Comparison of ENCODE assay signal across 9 cellular contexts in the genomic region with DNA sequence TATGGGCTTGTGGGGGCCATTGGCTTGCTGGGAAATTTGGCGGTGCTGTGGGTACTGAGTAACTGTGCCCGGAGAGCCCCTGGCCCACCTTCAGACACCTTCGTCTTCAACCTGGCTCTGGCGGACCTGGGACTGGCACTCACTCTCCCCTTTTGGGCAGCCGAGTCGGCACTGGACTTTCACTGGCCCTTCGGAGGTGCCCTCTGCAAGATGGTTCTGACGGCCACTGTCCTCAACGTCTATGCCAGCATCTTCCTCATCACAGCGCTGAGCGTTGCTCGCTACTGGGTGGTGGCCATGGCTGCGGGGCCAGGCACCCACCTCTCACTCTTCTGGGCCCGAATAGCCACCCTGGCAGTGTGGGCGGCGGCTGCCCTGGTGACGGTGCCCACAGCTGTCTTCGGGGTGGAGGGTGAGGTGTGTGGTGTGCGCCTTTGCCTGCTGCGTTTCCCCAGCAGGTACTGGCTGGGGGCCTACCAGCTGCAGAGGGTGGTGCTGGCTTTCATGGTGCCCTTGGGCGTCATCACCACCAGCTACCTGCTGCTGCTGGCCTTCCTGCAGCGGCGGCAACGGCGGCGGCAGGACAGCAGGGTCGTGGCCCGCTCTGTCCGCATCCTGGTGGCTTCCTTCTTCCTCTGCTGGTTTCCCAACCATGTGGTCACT. TPM values are rescaled to one million over a fixed set of nuclear protein-coding genes. Genes with fewer than 3 reads are reported as not detected.
DNase-seq lines count a peak whose midpoint lies in the region; ATAC-seq, FAIRE-seq and TF ChIP-seq lines count a peak whose summit lies in the region.
"Had no signal": no experiment of that assay in that cellular context is flagged by ENCODE, and none has a peak within 500 bp of the region (broad histone marks: within the 10 kb centered on the region; RNA-seq: fewer than 3 reads in every experiment).

No MANE protein-coding gene starts in this region.

- no peak for DNase-seq in AG04450 (ENCODE audit: low read depth, low spot score)
- DNase-seq in HFFc6: no peak
- no peak for DNase-seq in GM12878 (ENCODE audit: low read depth, low spot score)
- DNase-seq in naive B cell: no peak
- DNase-seq in activated gamma-delta T cell (lab: John Stamatoyannopoulos, UW): no peak
- no peak for DNase-seq in AML-193 (lab: John Stamatoyannopoulos, UW)
- no peak for DNase-seq in tibial nerve (ENCODE audit: low spot score in 2 of 2)
- DNase-seq: NCI-H1048 had no signal

- H3K9me3 Mint-ChIP-seq in HFFc6 (no peaks in the 10 kb centered on the region), naive B cell (no peaks in the 10 kb centered on the region)

- SMC1A ChIA-PET in GM12878 (lab: Charles Lee; ENCODE audit: uncharacterized antibody, unreplicated experiment): interaction anchor here (0.9 to 5.7 kb wide), 7 partner anchors 11 to 125 kb away, joined by 4 to 229 read pairs (median 69); a partner anchor contains a TSS

- 89% methylated on average over 29 of the region's 29 CpGs for WGBS in GM12878 (ENCODE audit: insufficient coverage, insufficient replicate concordance, low lambda C conversion rate, missing lambda C conversion rate)
- WGBS in tibial nerve, 2 donors: 79% methylated on average over 17 to 27 of the region's 29 CpGs

- no peak for FAIRE-seq in GM12878 (lab: Jason Lieb, UNC)

- ATAC-seq in GM12878 (no peak), naive B cell (ENCODE audit: low read depth in 2 of 2) (no peak), HG02610 (IDR thresholded peaks at IDR 0.05; ENCODE audit: unreplicated experiment) (no peak)

- H3K27me3 ChIP-seq in AG04450 (ENCODE audit: control insufficient read depth, insufficient read depth, low read length): no peaks in the 10 kb centered on the region
- H3K27me3 ChIP-seq in GM12878 (replicated peaks in 1 of 2; ENCODE audit: control insufficient read depth in 2 of 2, insufficient read depth in 2 of 2, low read length in 1 of 2): no peaks in the 10 kb centered on the region
- H3K27me3 ChIP-seq in tibial nerve: no peaks in the 10 kb centered on the region

- H3K36me3 Mint-ChIP-seq in HFFc6 (ENCODE audit: low read depth) (0 out of 2 replicates have a peak, but pooled peaks cover 10% of the 10 kb centered on the region), naive B cell (no peaks in the 10 kb centered on the region)

- no peaks in the 10 kb centered on the region; a peak in 3 of 4 replicates for H3K36me3 ChIP-seq in GM12878 (ENCODE audit: control insufficient read depth in 2 of 2, insufficient read depth in 2 of 2, low read length in 1 of 2)
- peaks cover 0 to 14% (median 0%) of the 10 kb centered on the region in 3 donors for H3K36me3 ChIP-seq in tibial nerve

- H2AFZ ChIP-seq in GM12878 (ENCODE audit: control insufficient read depth, low read depth, low read length): no peak overlapping the region

- H3K9ac ChIP-seq in GM12878 (ENCODE audit: control insufficient read depth, insufficient read depth, low read length): no peak overlapping the region

- peak overlapping the region; percentile 61 for H3K27ac ChIP-seq in AG04450 (ENCODE audit: low read depth, low read length)
- H3K27ac ChIP-seq in GM12878 (ENCODE audit: control insufficient read depth, insufficient read depth): no peak overlapping the region
- peak overlapping the region in 2 of 4 donors; percentile 64 to 81 for H3K27ac ChIP-seq in tibial nerve

- no peak overlapping the region for H3K4me3 ChIP-seq in AG04450 (ENCODE audit: low read depth, low read length)
- H3K4me3 ChIP-seq in GM12878: no peak overlapping the region
- H3K4me3 ChIP-seq in tibial nerve: no peak overlapping the region

- H3K4me3 Mint-ChIP-seq in HFFc6: peak overlapping the region; percentile 23; the same call in 1 of the 2 replicates
- peak overlapping the region in 2 of 8 donors; percentile 9 to 32 for H3K4me3 Mint-ChIP-seq in naive B cell

- RAD21 ChIA-PET in GM12878 (lab: Charles Lee; ENCODE audit: unreplicated experiment): interaction anchor here (1.1 to 6.3 kb wide), 4 partner anchors 8 to 174 kb away, joined by 3 to 214 read pairs (median 4); a partner anchor contains a TSS

- CTCF ChIA-PET in AG04450 (lab: Charles Lee) (interaction anchor here (1.8 kb wide), 1 partner anchor 48 kb away, joined by 6 read pairs; no protein-coding TSS in a partner anchor), GM12878 (lab: Yijun Ruan, JAX) (interaction anchor here (0.8 to 5.7 kb wide), 8 partner anchors 16 to 123 kb away, joined by 3 to 227 read pairs (median 34); a partner anchor contains a TSS)

- no peaks in the 10 kb centered on the region for H4K20me1 ChIP-seq in GM12878 (ENCODE audit: control insufficient read depth, insufficient read depth)

- no peak overlapping the region for H3K4me2 ChIP-seq in GM12878 (ENCODE audit: control insufficient read depth, insufficient read depth)

- TF ChIP-seq CTCF in AG04450 (IDR thresholded peaks at IDR 0.05; ENCODE audit: low read depth, low read length) (no peak), HFFc6 (IDR thresholded peaks at IDR 0.05) (no peak), GM12878 (IDR thresholded peaks at IDR 0.05 in 2 of 3, conservative IDR thresholded peaks at IDR 0.05 in 1 of 3; ENCODE audit: control insufficient read depth in 2 of 3, extremely low read depth in 1 of 3, insufficient read depth in 1 of 3, low read depth in 3 of 3, low read length in 3 of 3) (no peak), tibial nerve (IDR thresholded peaks at IDR 0.05) (no peak)

- H3K4me1 Mint-ChIP-seq in HFFc6 (ENCODE audit: low read depth) (peaks cover 35% of the 10 kb centered on the region), naive B cell (peaks cover 59 to 85% (median 76%) of the 10 kb centered on the region in 3 donors)

- no TSS peak for BruUV-seq in GM12878 (replicated peaks; lab: Mats Ljungman, UMichigan)

- TF ChIP-seq EP300 in GM12878 (IDR thresholded peaks at IDR 0.05; ENCODE audit: borderline replicate concordance in 1 of 2, control insufficient read depth in 1 of 2, low read depth in 2 of 2, low read length in 2 of 2) (no peak), tibial nerve (IDR thresholded peaks at IDR 0.05) (no peak)

- intact Hi-C loops in GM12878 (cut with micrococcal nuclease; ENCODE audit: unreplicated experiment): no loop called here

- peak; percentile 61; the same call in 1 of the 2 replicates for TF ChIP-seq POLR2A in GM12878 (IDR thresholded peaks at IDR 0.05; ENCODE audit: low read depth, low read length)
- no peak for TF ChIP-seq POLR2A in tibial nerve (IDR thresholded peaks at IDR 0.05)

- H3K9me3 ChIP-seq in AG04450 (ENCODE audit: control insufficient read depth, insufficient read depth, low read length) (no peaks in the 10 kb centered on the region), GM12878 (replicated peaks; ENCODE audit: control insufficient read depth, insufficient read depth, low read length) (no peaks in the 10 kb centered on the region), tibial nerve (no peaks in the 10 kb centered on the region)

- POLR2A ChIA-PET in AG04450 (lab: Yijun Ruan, JAX): no interaction called here
- POLR2A ChIA-PET in GM12878 (lab: Charles Lee): interaction anchor here (4.5 to 10.8 kb wide), 2 partner anchors 8 to 36 kb away, joined by 28 to 273 read pairs; a partner anchor contains a TSS

- H3K79me2 ChIP-seq in GM12878 (ENCODE audit: control insufficient read depth, insufficient read depth, low read length): no peaks in the 10 kb centered on the region

- H3K4me1 ChIP-seq in GM12878 (ENCODE audit: control insufficient read depth, insufficient read depth, low read length) (peaks cover 66% of the 10 kb centered on the region), tibial nerve (peaks cover 0 to 73% (median 43%) of the 10 kb centered on the region in 4 donors)

- no peak for TF ChIP-seq RAD21 in GM12878 (IDR thresholded peaks at IDR 0.05; ENCODE audit: insufficient read depth, low read depth, low read length)

- H3K27me3 Mint-ChIP-seq in HFFc6 (ENCODE audit: insufficient read depth) (peaks cover 14% of the 10 kb centered on the region), naive B cell (no peaks in the 10 kb centered on the region)

- in situ Hi-C loops in GM12878 (cut with MboI): no loop called here

- peak overlapping the region; percentile 84 for H3K27ac Mint-ChIP-seq in HFFc6
- peak overlapping the region in 5 of 6 donors; percentile 49 to 91 (median 79) for H3K27ac Mint-ChIP-seq in naive B cell

RNA-seq across cellular contexts. Expression of a gene that starts 0.5 kb away (rescaled TPM):
- polyA plus RNA-seq in AG04450 (2011; rRNA removed): not detected in 2 replicates
- not detected in 2 replicates for polyA minus RNA-seq in AG04450 (2011; rRNA and poly(A)+ RNA removed)
- not detected for total RNA-seq in HFFc6 (2021; fragmentation: NEBNext Ultra II Directional; extraction: Animal tissue kit (Norgen Biotek cat#: 25700))
- 0.56 TPM in 1 of 2 replicates, not detected in the other for total RNA-seq in GM12878 (2013; cell fraction: nucleolus; rRNA removed)
- 0.40 TPM in 1 of 2 replicates, not detected in the other for total RNA-seq in GM12878 (2014; rRNA removed)
- total RNA-seq in GM12878 (2014; rRNA removed; fragmentation: Illumina TruSeq; extraction: Trizol): not detected in 2 replicates
- not detected in 2 replicates for total RNA-seq in GM12878 (2021)
- polyA plus RNA-seq in GM12878 (2011; ENCODE audit: low read depth): not detected
- not detected in 2 replicates for polyA plus RNA-seq in GM12878 (2011; rRNA removed)
- polyA plus RNA-seq in GM12878 (2011; cell fraction: cytosol; rRNA removed): 0.04 and 0.05 TPM in 2 replicates
- polyA plus RNA-seq in GM12878 (2011; cell fraction: nucleus; rRNA removed): 0.10 and 0.12 TPM in 2 replicates
- polyA plus RNA-seq in GM12878 (2012): 0.11 and 0.12 TPM in 2 replicates
- not detected in 2 replicates for polyA plus RNA-seq in GM12878 (2014; fragmentation: Illumina TruSeq; extraction: Trizol)
- not detected for polyA plus RNA-seq in GM12878 (2014; fragmentation: Nextera tagmentation; extraction: Ambion mirVana)
- 0.10 and 0.16 TPM in 2 replicates for polyA plus RNA-seq in GM12878 (2014; rRNA removed)
- under 1 TPM in 1 of 2 experiments, not detected in 1; 0.39 TPM for polyA plus RNA-seq in GM12878 (2016; fragmentation: Nextera tagmentation; extraction: Ambion mirVana)
- 0.62 TPM in 1 of 2 replicates, not detected in the other for polyA minus RNA-seq in GM12878 (2011; rRNA and poly(A)+ RNA removed)
- polyA minus RNA-seq in GM12878 (2011; cell fraction: cytosol; rRNA and poly(A)+ RNA removed): not detected in 2 replicates
- polyA minus RNA-seq in GM12878 (2011; cell fraction: nucleus; rRNA and poly(A)+ RNA removed): 0.67 and 1.1 TPM in 2 replicates
- 1 to 10 TPM in 1 of 6 donors, under 1 TPM in 2, not detected in 3; 0.21 to 1.2 (median 0.36) TPM for polyA plus RNA-seq in naive B cell (ENCODE audit: low read depth in 6 of 6)
- total RNA-seq in tibial nerve: not detected

RNA-seq across cellular contexts. Expression of a gene that starts 7.8 kb away (rescaled TPM):
- polyA plus RNA-seq in AG04450 (2011; rRNA removed) (34.9 and 39.0 TPM in 2 replicates), GM12878 (2011; rRNA removed) (109 and 120 TPM in 2 replicates), GM12878 (2014; fragmentation: Illumina TruSeq; extraction: Trizol) (47.8 and 62.4 TPM in 2 replicates), GM12878 (2014; fragmentation: Nextera tagmentation; extraction: Ambion mirVana) (10 to 100 TPM; 11.7 to 15.1 TPM), GM12878 (2014; rRNA removed) (58.2 and 70.5 TPM in 2 replicates), GM12878 (2016; fragmentation: Nextera tagmentation; extraction: Ambion mirVana) (10 to 100 TPM; 39.5 to 46.9 TPM), naive B cell (ENCODE audit: low read depth in 6 of 6) (10 to 100 TPM in 1 of 6 donors, 1 to 10 TPM in 5; 5.5 to 10.7 (median 7.2) TPM)
- polyA minus RNA-seq in AG04450 (2011; rRNA and poly(A)+ RNA removed): 47.4 and 53.0 TPM in 2 replicates
- total RNA-seq in HFFc6 (2021; fragmentation: NEBNext Ultra II Directional; extraction: Animal tissue kit (Norgen Biotek cat#: 25700)): 10 to 100 TPM; 22.6 to 26.1 (median 23.5) TPM
- total RNA-seq in GM12878 (2013; cell fraction: nucleolus; rRNA removed): 216 and 221 TPM in 2 replicates
- total RNA-seq in GM12878 (2014; rRNA removed) (40.8 and 42.1 TPM in 2 replicates), GM12878 (2014; rRNA removed; fragmentation: Illumina TruSeq; extraction: Trizol) (42.8 and 44.4 TPM in 2 replicates), GM12878 (2021) (40.5 and 41.1 TPM in 2 replicates), tibial nerve (10 to 100 TPM; 46.8 to 82.8 (median 67.7) TPM)
- polyA plus RNA-seq in GM12878 (2011; ENCODE audit: low read depth): 33.9 TPM
- polyA plus RNA-seq in GM12878 (2011; cell fraction: cytosol; rRNA removed): 83.7 and 84.8 TPM in 2 replicates
- 141 and 162 TPM in 2 replicates for polyA plus RNA-seq in GM12878 (2011; cell fraction: nucleus; rRNA removed)
- polyA plus RNA-seq in GM12878 (2012): 33.4 and 38.1 TPM in 2 replicates
- 90.9 and 110 TPM in 2 replicates for polyA minus RNA-seq in GM12878 (2011; rRNA and poly(A)+ RNA removed)
- 37.3 and 41.2 TPM in 2 replicates for polyA minus RNA-seq in GM12878 (2011; cell fraction: cytosol; rRNA and poly(A)+ RNA removed)
- 77.4 and 88.9 TPM in 2 replicates for polyA minus RNA-seq in GM12878 (2011; cell fraction: nucleus; rRNA and poly(A)+ RNA removed)

RNA-seq across cellular contexts. Expression of a gene that starts 30.8 kb away (rescaled TPM):
- polyA plus RNA-seq in AG04450 (2011; rRNA removed) (56.4 and 65.2 TPM in 2 replicates), GM12878 (2011; rRNA removed) (61.5 and 77.0 TPM in 2 replicates), GM12878 (2014; fragmentation: Illumina TruSeq; extraction: Trizol) (13.9 and 16.5 TPM in 2 replicates), GM12878 (2014; fragmentation: Nextera tagmentation; extraction: Ambion mirVana) (10 to 100 TPM; 25.2 to 30.3 TPM), GM12878 (2014; rRNA removed) (11.0 and 12.0 TPM in 2 replicates), GM12878 (2016; fragmentation: Nextera tagmentation; extraction: Ambion mirVana) (10 to 100 TPM; 12.4 to 13.6 TPM), naive B cell (ENCODE audit: low read depth in 6 of 6) (10 to 100 TPM in 5 of 6 donors, 1 to 10 TPM in 1; 5.2 to 30.0 (median 20.9) TPM)
- polyA minus RNA-seq in AG04450 (2011; rRNA and poly(A)+ RNA removed): 61.1 and 69.2 TPM in 2 replicates
- total RNA-seq in HFFc6 (2021; fragmentation: NEBNext Ultra II Directional; extraction: Animal tissue kit (Norgen Biotek cat#: 25700)): 10 to 100 TPM; 26.1 to 35.4 (median 32.1) TPM
- total RNA-seq in GM12878 (2013; cell fraction: nucleolus; rRNA removed): 34.5 and 36.9 TPM in 2 replicates
- total RNA-seq in GM12878 (2014; rRNA removed) (6.8 and 10.6 TPM in 2 replicates), GM12878 (2014; rRNA removed; fragmentation: Illumina TruSeq; extraction: Trizol) (12.5 and 13.0 TPM in 2 replicates), GM12878 (2021) (13.1 and 16.7 TPM in 2 replicates), tibial nerve (10 to 100 TPM; 18.8 to 23.3 (median 20.7) TPM)
- 12.1 TPM for polyA plus RNA-seq in GM12878 (2011; ENCODE audit: low read depth)
- 34.2 and 49.2 TPM in 2 replicates for polyA plus RNA-seq in GM12878 (2011; cell fraction: cytosol; rRNA removed)
- 30.1 and 40.6 TPM in 2 replicates for polyA plus RNA-seq in GM12878 (2011; cell fraction: nucleus; rRNA removed)
- 12.2 and 18.3 TPM in 2 replicates for polyA plus RNA-seq in GM12878 (2012)
- 52.5 and 66.0 TPM in 2 replicates for polyA minus RNA-seq in GM12878 (2011; rRNA and poly(A)+ RNA removed)
- polyA minus RNA-seq in GM12878 (2011; cell fraction: cytosol; rRNA and poly(A)+ RNA removed): 12.6 and 21.1 TPM in 2 replicates
- polyA minus RNA-seq in GM12878 (2011; cell fraction: nucleus; rRNA and poly(A)+ RNA removed): 10.4 and 20.4 TPM in 2 replicates

RNA-seq across cellular contexts. Expression of a gene that starts 36.4 kb away (rescaled TPM):
- polyA plus RNA-seq in AG04450 (2011; rRNA removed): 121 and 128 TPM in 2 replicates
- polyA minus RNA-seq in AG04450 (2011; rRNA and poly(A)+ RNA removed): 142 and 172 TPM in 2 replicates
- total RNA-seq in HFFc6 (2021; fragmentation: NEBNext Ultra II Directional; extraction: Animal tissue kit (Norgen Biotek cat#: 25700)): 10 to 100 TPM; 82.0 to 94.6 (median 83.9) TPM
- total RNA-seq in GM12878 (2013; cell fraction: nucleolus; rRNA removed): 184 and 208 TPM in 2 replicates
- total RNA-seq in GM12878 (2014; rRNA removed): 71.2 and 84.4 TPM in 2 replicates
- total RNA-seq in GM12878 (2014; rRNA removed; fragmentation: Illumina TruSeq; extraction: Trizol): 40.4 and 44.9 TPM in 2 replicates
- total RNA-seq in GM12878 (2021): 113 and 116 TPM in 2 replicates
- polyA plus RNA-seq in GM12878 (2011; ENCODE audit: low read depth): 23.2 TPM
- polyA plus RNA-seq in GM12878 (2011; rRNA removed): 48.7 and 88.1 TPM in 2 replicates
- polyA plus RNA-seq in GM12878 (2011; cell fraction: cytosol; rRNA removed): 48.3 and 60.5 TPM in 2 replicates
- 206 and 248 TPM in 2 replicates for polyA plus RNA-seq in GM12878 (2011; cell fraction: nucleus; rRNA removed)
- polyA plus RNA-seq in GM12878 (2012): 53.2 and 56.8 TPM in 2 replicates
- 64.4 and 80.8 TPM in 2 replicates for polyA plus RNA-seq in GM12878 (2014; fragmentation: Illumina TruSeq; extraction: Trizol)
- polyA plus RNA-seq in GM12878 (2014; fragmentation: Nextera tagmentation; extraction: Ambion mirVana): 10 to 100 TPM in 1 of 2 experiments, 1 to 10 TPM in 1; 8.1 to 10.6 TPM
- polyA plus RNA-seq in GM12878 (2014; rRNA removed): 87.0 and 89.9 TPM in 2 replicates
- 10 to 100 TPM; 57.1 to 58.9 TPM for polyA plus RNA-seq in GM12878 (2016; fragmentation: Nextera tagmentation; extraction: Ambion mirVana)
- 109 and 114 TPM in 2 replicates for polyA minus RNA-seq in GM12878 (2011; rRNA and poly(A)+ RNA removed)
- polyA minus RNA-seq in GM12878 (2011; cell fraction: cytosol; rRNA and poly(A)+ RNA removed): 29.7 and 31.8 TPM in 2 replicates
- polyA minus RNA-seq in GM12878 (2011; cell fraction: nucleus; rRNA and poly(A)+ RNA removed): 67.3 and 125 TPM in 2 replicates
- polyA plus RNA-seq in naive B cell (ENCODE audit: low read depth in 6 of 6): 10 to 100 TPM in 5 of 6 donors, 1 to 10 TPM in 1; 6.9 to 48.4 (median 27.7) TPM
- 100 to 1,000 TPM; 105 to 195 (median 153) TPM for total RNA-seq in tibial nerve
